ENCODE assay signal across 27 cellular contexts in genomic region chr2:191601060-191601459, GRCh38.
DNase-seq lines count a peak whose midpoint lies in the region; ATAC-seq, FAIRE-seq and TF ChIP-seq lines count a peak whose summit lies in the region.
"Had no signal": no experiment of that assay in that cellular context is flagged by ENCODE, and none has a peak within 500 bp of the region (broad histone marks: within the 10 kb centered on the region; RNA-seq: fewer than 3 reads in every experiment).

No MANE protein-coding gene starts in this region.

- TF ChIP-seq CTCF in epithelial cell of proximal tubule (conservative IDR thresholded peaks at IDR 0.05; ENCODE audit: low read depth, low read length) (peak; percentile 27), omental fat pad (IDR thresholded peaks at IDR 0.05) (no peak)

- no peak for TF ChIP-seq POLR2A in H54 (IDR thresholded peaks at IDR 0.05; ENCODE audit: low read depth, low read length)

- no peak overlapping the region for H3K4me3 ChIP-seq in epithelial cell of proximal tubule (ENCODE audit: low read depth, low read length)
- H3K4me3 ChIP-seq: ascending aorta, uterus had no signal

- FAIRE-seq in H54 (lab: Jason Lieb, UNC) (peak; percentile 70), RCC 7860 (lab: Jason Lieb, UNC) (no peak)
- FAIRE-seq: D721Med, GM19239, keratinocyte, small intestine had no signal

- peak; percentile 63 for ATAC-seq in omental fat pad (ENCODE audit: low FRiP score)
- no peak for ATAC-seq in GM21619 (IDR thresholded peaks at IDR 0.05; ENCODE audit: unreplicated experiment)
- no peak for ATAC-seq in GM18858 (IDR thresholded peaks at IDR 0.05; ENCODE audit: unreplicated experiment)
- ATAC-seq: WTC11 had no signal

- no peak for DNase-seq in H54 (ENCODE audit: insufficient read length, low spot score)
- peak; percentile 31 for DNase-seq in RCC 7860 (ENCODE audit: low spot score)
- DNase-seq in epithelial cell of proximal tubule (ENCODE audit: low read depth), result peak; percentile 81
- no peak for DNase-seq in omental fat pad (ENCODE audit: low spot score)
- no peak for DNase-seq in NK-92 (lab: John Stamatoyannopoulos, UW; ENCODE audit: unreplicated experiment)
- DNase-seq in pons (ENCODE audit: low spot score), result no peak
- DNase-seq: activated CD4-positive, alpha-beta T cell treated with anti-CD3 and anti-CD28 coated beads, Interleukin-2, amount 50 U/mL, for 48 hours; activated CD8-positive, alpha-beta memory T cell treated with anti-CD3 and anti-CD28 coated beads, Interleukin-2, amount 50 U/mL, for 48 hours; caudate nucleus; HFFc6; KG1; NCI-H1092; NCI-H187 treated with DMSO at 0.1 percent for 48 hours; NCI-H446; OCI-M1; Right ventricle myocardium superior; small intestine; stimulated activated CD4-positive, alpha-beta T cell treated with anti-CD3 and anti-CD28 coated beads, Interleukin-1b, Interleukin-23, amount 100 ng/mL, for 48 hours; T-helper 9 cell; uterus had no signal

Comparison
In these comparisons a context has a peak if more than half of its experiments do, and no peak if none do; other contexts are left out.
1. DNase-seq: peak in RCC 7860 (single experiment) and epithelial cell of proximal tubule (single experiment); none in H54 (single experiment), omental fat pad (single experiment), NK-92 (single experiment) and pons (single experiment).